In the genomic region with DNA sequence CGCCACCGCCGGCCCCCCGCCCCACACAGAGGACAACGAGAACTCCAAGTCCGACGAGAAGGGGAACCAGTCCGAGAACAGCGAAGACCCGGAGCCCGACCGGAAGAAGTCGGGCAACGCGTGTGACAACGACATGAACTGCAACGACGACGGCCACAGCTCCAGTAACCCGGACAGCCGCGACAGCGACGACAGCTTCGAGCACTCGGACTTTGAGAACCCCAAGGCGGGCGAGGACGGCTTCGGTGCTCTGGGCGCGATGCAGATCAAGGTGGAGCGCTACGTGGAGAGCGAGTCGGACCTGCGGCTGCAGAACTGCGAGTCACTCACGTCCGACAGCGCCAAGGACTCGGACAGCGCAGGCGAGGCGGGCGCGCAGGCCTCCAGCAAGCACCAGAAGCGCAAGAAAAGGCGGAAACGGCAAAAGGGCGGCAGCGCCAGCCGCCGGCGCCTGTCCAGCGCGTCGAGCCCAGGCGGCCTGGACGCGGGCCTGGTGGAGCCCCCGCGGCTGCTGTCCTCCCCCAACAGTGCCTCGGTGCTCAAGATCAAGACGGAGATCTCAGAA, we compare ENCODE assay signal across 17 cellular contexts.
DNase-seq lines count a peak whose midpoint lies in the region; ATAC-seq and TF ChIP-seq lines count a peak whose summit lies in the region.
"Had no signal": no experiment of that assay in that cellular context is flagged by ENCODE, and none has a peak within 500 bp of the region (broad histone marks: within the 10 kb centered on the region; RNA-seq: fewer than 3 reads in every experiment).

No MANE protein-coding gene starts in this region.

- peaks cover 39% of the 10 kb centered on the region for H3K27me3 Mint-ChIP-seq in CD8-positive, alpha-beta T cell (ENCODE audit: low read depth)
- H3K27me3 Mint-ChIP-seq in WTC11 (ENCODE audit: low read depth): peaks cover 25% of the 10 kb centered on the region

- H3K4me3 Mint-ChIP-seq in CD8-positive, alpha-beta T cell: peak overlapping the region; percentile 18
- no peak overlapping the region for H3K4me3 Mint-ChIP-seq in WTC11
- H3K4me3 Mint-ChIP-seq: GM23338; nephron; stimulated activated naive B cell treated with anti-CD40 and anti-IgM and Interleukin-4, amounts not matched to agents 10 μg/mL and 1 μg/mL and 100 μg/mL, for 72 hours had no signal

- no peaks in the 10 kb centered on the region for H3K36me3 ChIP-seq in CD8-positive, alpha-beta T cell (ENCODE audit: insufficient read depth, low read length)
- H3K36me3 ChIP-seq: SJCRH30 had no signal

- no peaks in the 10 kb centered on the region for H3K27me3 ChIP-seq in CD8-positive, alpha-beta T cell (ENCODE audit: insufficient read depth, low read length)
- H3K27me3 ChIP-seq: SJCRH30 had no signal

- intact Hi-C loops in CD8-positive, alpha-beta T cell (cut with DNase I, micrococcal nuclease): no loop called here
- intact Hi-C loops in left ventricle myocardium superior (cut with micrococcal nuclease): loop anchor here (10.0 kb wide), 1 partner anchor 125 kb away; no protein-coding TSS in a partner anchor

- CTCF ChIA-PET in CD8-positive, alpha-beta T cell (lab: Charles Lee): no interaction called here
- CTCF ChIA-PET in WTC11 (lab: Charles Lee): no interaction called here

- no peaks in the 10 kb centered on the region for H3K9me3 Mint-ChIP-seq in CD8-positive, alpha-beta T cell
- no peaks in the 10 kb centered on the region for H3K9me3 Mint-ChIP-seq in WTC11

- no peaks in the 10 kb centered on the region for H3K4me1 ChIP-seq in CD8-positive, alpha-beta T cell (ENCODE audit: insufficient read depth, low read length)
- H3K4me1 ChIP-seq: SJCRH30 had no signal

- TF ChIP-seq CTCF in CD8-positive, alpha-beta T cell (IDR thresholded peaks at IDR 0.05): no peak
- TF ChIP-seq CTCF in WTC11 (IDR thresholded peaks at IDR 0.05): no peak

- H3K27ac Mint-ChIP-seq in CD8-positive, alpha-beta T cell: no peak overlapping the region
- H3K27ac Mint-ChIP-seq in WTC11: no peak overlapping the region
- H3K27ac Mint-ChIP-seq: GM23338; nephron; stimulated activated naive B cell treated with anti-CD40 and anti-IgM and Interleukin-4, amounts not matched to agents 10 μg/mL and 1 μg/mL and 100 μg/mL, for 72 hours had no signal

- no peak overlapping the region for H3K27ac ChIP-seq in CD8-positive, alpha-beta T cell (ENCODE audit: low read depth, low read length)
- H3K27ac ChIP-seq: SJCRH30 had no signal

- H3K36me3 Mint-ChIP-seq in CD8-positive, alpha-beta T cell: no peaks in the 10 kb centered on the region
- H3K36me3 Mint-ChIP-seq in WTC11: no peaks in the 10 kb centered on the region

- DNase-seq in CD8-positive, alpha-beta T cell: no peak
- DNase-seq in WTC11 (ENCODE audit: low spot score) (peak; percentile 13), left ventricle myocardium superior (peak; percentile 47), retina (peak; percentile 73), globus pallidus (ENCODE audit: low spot score) (no peak), MV-4-11 (lab: John Stamatoyannopoulos, UW) (no peak)
- DNase-seq: activated CD8-positive, alpha-beta memory T cell treated with anti-CD3 and anti-CD28 coated beads for 24 hours; activated naive CD4-positive, alpha-beta T cell; AML-193; kidney glomerular epithelial cell; NCI-H1105; SJCRH30; stimulated activated naive B cell treated with anti-CD40 and anti-IgM and Interleukin-4, amounts not matched to agents 10 μg/mL and 1 μg/mL and 100 μg/mL, for 72 hours had no signal

- H3K4me3 ChIP-seq in CD8-positive, alpha-beta T cell (ENCODE audit: low read depth, low read length): no peak overlapping the region
- H3K4me3 ChIP-seq: GM23338, SJCRH30 had no signal

- H3K9me3 ChIP-seq in CD8-positive, alpha-beta T cell (ENCODE audit: low read length): no peaks in the 10 kb centered on the region
- H3K9me3 ChIP-seq: SJCRH30 had no signal

- H3K4me1 Mint-ChIP-seq in CD8-positive, alpha-beta T cell (ENCODE audit: low read depth): peaks cover 3% of the 10 kb centered on the region
- H3K4me1 Mint-ChIP-seq in WTC11: peaks cover 22% of the 10 kb centered on the region

- no peak for ATAC-seq in CD8-positive, alpha-beta T cell
- no peak for ATAC-seq in WTC11
- ATAC-seq in left ventricle myocardium superior: no peak
- ATAC-seq in HG03095 (IDR thresholded peaks at IDR 0.05; ENCODE audit: unreplicated experiment): no peak
- no peak for ATAC-seq in HG03108 (IDR thresholded peaks at IDR 0.05; ENCODE audit: unreplicated experiment)
- ATAC-seq: stimulated activated naive B cell treated with anti-CD40 and anti-IgM and Interleukin-4, amounts not matched to agents 10 μg/mL and 1 μg/mL and 100 μg/mL, for 72 hours had no signal

- POLR2A ChIA-PET in CD8-positive, alpha-beta T cell (lab: Charles Lee): no interaction called here
- POLR2A ChIA-PET in WTC11 (lab: Charles Lee): no interaction called here

TF ChIP-seq in WTC11, 78 proteins besides CTCF, POLR2A, EP300 and RAD21 (continues in another document):
- TF ChIP-seq OVOL2 (CRISPR knock-in tag; IDR thresholded peaks at IDR 0.05; ENCODE audit: borderline replicate concordance) (no peak), NR2C2 (CRISPR knock-in tag; IDR thresholded peaks at IDR 0.05) (no peak), ZNF671 (CRISPR knock-in tag; IDR thresholded peaks at IDR 0.05) (no peak), TEAD1 (CRISPR knock-in tag; IDR thresholded peaks at IDR 0.05) (no peak), GABPB1 (CRISPR knock-in tag; IDR thresholded peaks at IDR 0.05) (no peak), NFYB (CRISPR knock-in tag; conservative IDR thresholded peaks at IDR 0.05; ENCODE audit: low read depth) (no peak), MXD4 (CRISPR knock-in tag; IDR thresholded peaks at IDR 0.05; ENCODE audit: borderline replicate concordance) (no peak), ZNF121 (CRISPR knock-in tag; IDR thresholded peaks at IDR 0.05) (no peak), TEAD4 (CRISPR knock-in tag; IDR thresholded peaks at IDR 0.05) (no peak), ZNF396 (CRISPR knock-in tag; IDR thresholded peaks at IDR 0.05; ENCODE audit: borderline replicate concordance) (no peak)
- TF ChIP-seq, protein P1, sequence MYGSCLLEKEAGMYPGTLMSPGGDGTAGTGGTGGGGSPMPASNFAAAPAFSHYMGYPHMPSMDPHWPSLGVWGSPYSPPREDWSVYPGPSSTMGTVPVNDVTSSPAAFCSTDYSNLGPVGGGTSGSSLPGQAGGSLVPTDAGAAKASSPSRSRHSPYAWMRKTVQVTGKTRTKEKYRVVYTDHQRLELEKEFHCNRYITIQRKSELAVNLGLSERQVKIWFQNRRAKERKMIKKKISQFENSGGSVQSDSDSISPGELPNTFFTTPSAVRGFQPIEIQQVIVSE (CRISPR knock-in tag; IDR thresholded peaks at IDR 0.05; ENCODE audit: borderline replicate concordance): no peak
- TF ChIP-seq, protein P2, sequence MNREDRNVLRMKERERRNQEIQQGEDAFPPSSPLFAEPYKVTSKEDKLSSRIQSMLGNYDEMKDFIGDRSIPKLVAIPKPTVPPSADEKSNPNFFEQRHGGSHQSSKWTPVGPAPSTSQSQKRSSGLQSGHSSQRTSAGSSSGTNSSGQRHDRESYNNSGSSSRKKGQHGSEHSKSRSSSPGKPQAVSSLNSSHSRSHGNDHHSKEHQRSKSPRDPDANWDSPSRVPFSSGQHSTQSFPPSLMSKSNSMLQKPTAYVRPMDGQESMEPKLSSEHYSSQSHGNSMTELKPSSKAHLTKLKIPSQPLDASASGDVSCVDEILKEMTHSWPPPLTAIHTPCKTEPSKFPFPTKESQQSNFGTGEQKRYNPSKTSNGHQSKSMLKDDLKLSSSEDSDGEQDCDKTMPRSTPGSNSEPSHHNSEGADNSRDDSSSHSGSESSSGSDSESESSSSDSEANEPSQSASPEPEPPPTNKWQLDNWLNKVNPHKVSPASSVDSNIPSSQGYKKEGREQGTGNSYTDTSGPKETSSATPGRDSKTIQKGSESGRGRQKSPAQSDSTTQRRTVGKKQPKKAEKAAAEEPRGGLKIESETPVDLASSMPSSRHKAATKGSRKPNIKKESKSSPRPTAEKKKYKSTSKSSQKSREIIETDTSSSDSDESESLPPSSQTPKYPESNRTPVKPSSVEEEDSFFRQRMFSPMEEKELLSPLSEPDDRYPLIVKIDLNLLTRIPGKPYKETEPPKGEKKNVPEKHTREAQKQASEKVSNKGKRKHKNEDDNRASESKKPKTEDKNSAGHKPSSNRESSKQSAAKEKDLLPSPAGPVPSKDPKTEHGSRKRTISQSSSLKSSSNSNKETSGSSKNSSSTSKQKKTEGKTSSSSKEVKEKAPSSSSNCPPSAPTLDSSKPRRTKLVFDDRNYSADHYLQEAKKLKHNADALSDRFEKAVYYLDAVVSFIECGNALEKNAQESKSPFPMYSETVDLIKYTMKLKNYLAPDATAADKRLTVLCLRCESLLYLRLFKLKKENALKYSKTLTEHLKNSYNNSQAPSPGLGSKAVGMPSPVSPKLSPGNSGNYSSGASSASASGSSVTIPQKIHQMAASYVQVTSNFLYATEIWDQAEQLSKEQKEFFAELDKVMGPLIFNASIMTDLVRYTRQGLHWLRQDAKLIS (CRISPR knock-in tag; IDR thresholded peaks at IDR 0.05; ENCODE audit: borderline replicate concordance): no peak

Comparison
In these comparisons a context has a peak if more than half of its experiments do, and no peak if none do; other contexts are left out.
1. DNase-seq: peak in WTC11 (single experiment), left ventricle myocardium superior (single experiment) and retina (single experiment); none in CD8-positive, alpha-beta T cell (0 of 7), globus pallidus (single experiment) and MV-4-11 (single experiment).